ENCODE assay signal across 15 cellular contexts in the genomic region with DNA sequence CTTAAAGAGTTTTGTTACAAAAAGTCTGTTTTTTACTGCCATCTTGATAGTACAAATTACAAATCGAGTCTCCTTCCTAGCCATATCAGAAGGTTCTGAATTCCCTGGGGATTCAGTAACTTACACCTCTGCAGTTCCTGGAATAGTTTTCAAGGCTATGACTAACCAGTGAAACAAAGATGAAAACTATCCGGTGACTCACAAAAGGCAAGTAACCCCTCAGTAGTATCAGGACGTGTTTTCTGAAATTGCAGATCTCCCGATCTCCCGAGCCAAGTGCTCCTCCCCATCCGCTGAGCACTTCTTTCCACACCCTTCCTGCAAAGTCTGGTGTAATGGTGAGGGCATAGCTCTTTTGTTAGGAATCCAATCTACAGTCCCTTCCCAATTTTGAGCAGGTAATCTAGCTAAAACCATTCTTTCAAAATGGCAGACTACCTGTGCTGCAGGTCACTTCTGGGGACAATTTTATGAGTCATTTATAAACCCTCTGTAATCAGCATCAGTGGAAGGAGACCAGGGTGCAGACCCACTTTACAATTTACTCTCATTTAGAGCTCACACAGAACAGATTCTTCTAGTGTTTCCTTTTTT. TPM values are rescaled to one million over a fixed set of nuclear protein-coding genes. Genes with fewer than 3 reads are reported as not detected.
DNase-seq lines count a peak whose midpoint lies in the region; ATAC-seq and TF ChIP-seq lines count a peak whose summit lies in the region.
"Had no signal": no experiment of that assay in that cellular context is flagged by ENCODE, and none has a peak within 500 bp of the region (broad histone marks: within the 10 kb centered on the region; RNA-seq: fewer than 3 reads in every experiment).

No MANE protein-coding gene starts in this region.

- H3K27ac ChIP-seq in brain microvascular endothelial cell = no peak overlapping the region
- no peak overlapping the region for H3K27ac ChIP-seq in prostate gland
- H3K27ac ChIP-seq: SK-N-MC had no signal

- H3K36me3 ChIP-seq in brain microvascular endothelial cell (replicated peaks) = no peaks in the 10 kb centered on the region
- no peaks in the 10 kb centered on the region for H3K36me3 ChIP-seq in prostate gland

- ATAC-seq in HG02840 (IDR thresholded peaks at IDR 0.05; ENCODE audit: low FRiP score, unreplicated experiment) = no peak
- no peak for ATAC-seq in natural killer cell treated with Interleukin-12 subunit alpha and Interleukin-12 subunit beta and Interleukin-15 and Interleukin-18, amount 100 ng/mL, for 72 hours
- ATAC-seq: activated naive CD8-positive, alpha-beta T cell treated with anti-CD3 and anti-CD28 coated beads, Interleukin-2, amount 50 U/mL, for 24 hours; stimulated activated naive B cell treated with anti-CD40 and anti-IgM and Interleukin-4, amounts not matched to agents 10 μg/mL and 1 μg/mL and 100 μg/mL, for 72 hours had no signal

- no peak overlapping the region for H3K27ac Mint-ChIP-seq in natural killer cell treated with Interleukin-12 subunit alpha and Interleukin-12 subunit beta and Interleukin-15 and Interleukin-18, amount 100 ng/mL, for 72 hours
- H3K27ac Mint-ChIP-seq: activated naive CD8-positive, alpha-beta T cell treated with anti-CD3 and anti-CD28 coated beads, Interleukin-2, amount 50 U/mL, for 24 hours; stimulated activated naive B cell treated with anti-CD40 and anti-IgM and Interleukin-4, amounts not matched to agents 10 μg/mL and 1 μg/mL and 100 μg/mL, for 72 hours had no signal

- no peak for TF ChIP-seq CTCF in AG04449 (IDR thresholded peaks at IDR 0.05; ENCODE audit: insufficient read depth, low read length, missing control alignments)
- TF ChIP-seq CTCF in brain microvascular endothelial cell (IDR thresholded peaks at IDR 0.05; ENCODE audit: low read depth, low read length, missing control alignments) = no peak
- TF ChIP-seq CTCF in prostate gland (IDR thresholded peaks at IDR 0.05) = no peak

- whole genome bisulfite sequencing in prostate gland = 79% methylated on average over 5 of the region's 6 CpGs

- H3K4me1 Mint-ChIP-seq in natural killer cell treated with Interleukin-12 subunit alpha and Interleukin-12 subunit beta and Interleukin-15 and Interleukin-18, amount 100 ng/mL, for 72 hours (ENCODE audit: low read depth in 2 of 2) = no peaks in the 10 kb centered on the region

- H3K9me3 Mint-ChIP-seq in natural killer cell treated with Interleukin-12 subunit alpha and Interleukin-12 subunit beta and Interleukin-15 and Interleukin-18, amount 100 ng/mL, for 72 hours = no peaks in the 10 kb centered on the region
- H3K9me3 Mint-ChIP-seq: activated naive CD8-positive, alpha-beta T cell treated with anti-CD3 and anti-CD28 coated beads, Interleukin-2, amount 50 U/mL, for 24 hours; stimulated activated naive B cell treated with anti-CD40 and anti-IgM and Interleukin-4, amounts not matched to agents 10 μg/mL and 1 μg/mL and 100 μg/mL, for 72 hours had no signal

- H3K9me3 ChIP-seq in prostate gland = no peaks in the 10 kb centered on the region

- H3K4me3 ChIP-seq in AG04449 (ENCODE audit: low read depth, low read length) (no peak overlapping the region), brain microvascular endothelial cell (ENCODE audit: low read depth, low read length) (no peak overlapping the region), prostate gland (no peak overlapping the region)
- H3K4me3 ChIP-seq: SK-N-MC had no signal

- POLR2A ChIA-PET in AG04449 (lab: Yijun Ruan, JAX) = no interaction called here

- intact Hi-C loops in prostate gland (cut with DNase I) = no loop called here

- no peaks in the 10 kb centered on the region for H3K27me3 Mint-ChIP-seq in natural killer cell treated with Interleukin-12 subunit alpha and Interleukin-12 subunit beta and Interleukin-15 and Interleukin-18, amount 100 ng/mL, for 72 hours
- H3K27me3 Mint-ChIP-seq: stimulated activated naive B cell treated with anti-CD40 and anti-IgM and Interleukin-4, amounts not matched to agents 10 μg/mL and 1 μg/mL and 100 μg/mL, for 72 hours had no signal

- H3K27me3 ChIP-seq in brain microvascular endothelial cell (replicated peaks) = no peaks in the 10 kb centered on the region
- no peaks in the 10 kb centered on the region for H3K27me3 ChIP-seq in prostate gland (replicated peaks; ENCODE audit: insufficient read depth)

- H3K4me3 Mint-ChIP-seq in natural killer cell treated with Interleukin-12 subunit alpha and Interleukin-12 subunit beta and Interleukin-15 and Interleukin-18, amount 100 ng/mL, for 72 hours = no peak overlapping the region
- H3K4me3 Mint-ChIP-seq: activated naive CD8-positive, alpha-beta T cell treated with anti-CD3 and anti-CD28 coated beads, Interleukin-2, amount 50 U/mL, for 24 hours; stimulated activated naive B cell treated with anti-CD40 and anti-IgM and Interleukin-4, amounts not matched to agents 10 μg/mL and 1 μg/mL and 100 μg/mL, for 72 hours had no signal

- DNase-seq in AG04449 (ENCODE audit: low read depth, low spot score) (peak; percentile 31), HPDE6-E6E7 (ENCODE audit: extremely low spot score) (peak; percentile 56), brain microvascular endothelial cell (peak; percentile 60), kidney glomerular epithelial cell (lab: John Stamatoyannopoulos, UW) (peak; percentile 53), prostate gland (ENCODE audit: low spot score) (no peak)
- no peak for DNase-seq in natural killer cell treated with Interleukin-12 subunit alpha and Interleukin-12 subunit beta and Interleukin-15 and Interleukin-18, amount 100 ng/mL, for 72 hours (ENCODE audit: low spot score)
- no peak for DNase-seq in activated T-cell treated with anti-CD3 and anti-CD28 coated beads, Interleukin-2, amount 50 U/mL, for 1 hour
- DNase-seq: activated CD4-positive, alpha-beta T cell treated with anti-CD3 and anti-CD28 coated beads, Interleukin-2, amount 50 U/mL, for 48 hours; activated naive CD8-positive, alpha-beta T cell treated with anti-CD3 and anti-CD28 coated beads, Interleukin-2, amount 50 U/mL, for 24 hours; KG1; NCI-H2227 treated with DMSO at 0.1 percent for 48 hours; stimulated activated naive B cell treated with anti-CD40 and anti-IgM and Interleukin-4, amounts not matched to agents 10 μg/mL and 1 μg/mL and 100 μg/mL, for 72 hours had no signal

- H3K4me1 ChIP-seq in prostate gland (replicated peaks) = no peaks in the 10 kb centered on the region

- no peak for TF ChIP-seq POLR2A in prostate gland (IDR thresholded peaks at IDR 0.05)

- H3K36me3 Mint-ChIP-seq in natural killer cell treated with Interleukin-12 subunit alpha and Interleukin-12 subunit beta and Interleukin-15 and Interleukin-18, amount 100 ng/mL, for 72 hours = peaks cover 10% of the 10 kb centered on the region

- in situ Hi-C loops in brain microvascular endothelial cell (cut with HindIII; ENCODE audit: low pct_ligation_motif_present, low sequenced_read_pairs) = no loop called here

- CTCF ChIA-PET in AG04449 (lab: Yijun Ruan, JAX) = interaction anchor here (1.8 to 2.8 kb wide), 2 partner anchors 27 to 156 kb away, joined by 4 to 11 read pairs; no protein-coding TSS in a partner anchor

RNA-seq across cellular contexts. Expression of a gene that starts 7.7 kb away (rescaled TPM):
- total RNA-seq in natural killer cell treated with Interleukin-12 subunit alpha and Interleukin-12 subunit beta and Interleukin-15 and Interleukin-18, amount 100 ng/mL, for 72 hours = 10 to 100 TPM; 12.0 to 22.3 TPM
- total RNA-seq in prostate gland = under 1 TPM; 0.46 to 0.57 TPM
- total RNA-seq: mesenteric fat pad had no signal

RNA-seq across cellular contexts. Expression of a gene that starts 31.2 kb away (rescaled TPM):
- not detected for total RNA-seq in natural killer cell treated with Interleukin-12 subunit alpha and Interleukin-12 subunit beta and Interleukin-15 and Interleukin-18, amount 100 ng/mL, for 72 hours
- 1 to 10 TPM in 1 of 2 donors, not detected in 1; 2.7 TPM for total RNA-seq in prostate gland
- total RNA-seq: mesenteric fat pad had no signal

Comparison
In these comparisons a context has a peak if more than half of its experiments do, and no peak if none do; other contexts are left out.
1. DNase-seq: peak in AG04449 (single experiment), HPDE6-E6E7 (single experiment), brain microvascular endothelial cell (single experiment) and kidney glomerular epithelial cell (single experiment); none in natural killer cell treated with Interleukin-12 subunit alpha and Interleukin-12 subunit beta and Interleukin-15 and Interleukin-18, amount 100 ng/mL, for 72 hours (single experiment), activated T-cell treated with anti-CD3 and anti-CD28 coated beads, Interleukin-2, amount 50 U/mL, for 1 hour (single experiment) and prostate gland (single experiment).
2. RNA of a gene that starts 7.7 kb away (total RNA-seq): 12.0 to 22.3 TPM in natural killer cell treated with Interleukin-12 subunit alpha and Interleukin-12 subunit beta and Interleukin-15 and Interleukin-18, amount 100 ng/mL, for 72 hours; 0.46 to 0.57 TPM in prostate gland; every median in the first group is over 4 times any median in the second.